7 cellular contexts compared by ENCODE assay signal in genomic region chr1:220528049-220528678, GRCh38. TPM values are rescaled to one million over a fixed set of nuclear protein-coding genes. Genes with fewer than 3 reads are reported as not detected.
DNase-seq lines count a peak whose midpoint lies in the region; ATAC-seq and TF ChIP-seq lines count a peak whose summit lies in the region.

MARK1 (plus strand) TSS chr1:220528136; CDS start chr1:220528823, 687 bp downstream.

- no peak within 1 kb of the TSS for H3K27ac ChIP-seq in Karpas-422 (ENCODE audit: low read length)
- H3K27ac ChIP-seq in VCaP: peak within 1 kb of the TSS; percentile 95
- peak within 1 kb of the TSS; percentile 64 for H3K27ac ChIP-seq in upper lobe of right lung

- H3K9me3 ChIP-seq in Karpas-422 (ENCODE audit: low read length) (no peaks in the 10 kb centered on the region), mononuclear cell (ENCODE audit: low read depth, low read length) (no peaks in the 10 kb centered on the region), upper lobe of right lung (no peaks in the 10 kb centered on the region)

- peak within 1 kb of the TSS; percentile 72 for H3K9ac ChIP-seq in Karpas-422 (ENCODE audit: low read length)

- H3K27me3 ChIP-seq in GM06990 (replicated peaks; ENCODE audit: control insufficient read depth, insufficient read depth, low read length) (peaks cover 2% of the 10 kb centered on the region; the same call in 1 of the 2 replicates), Karpas-422 (ENCODE audit: low read length) (no peaks in the 10 kb centered on the region), mononuclear cell (ENCODE audit: insufficient read depth, low read length) (peaks cover 82% of the 10 kb centered on the region), upper lobe of right lung (peaks cover 53% of the 10 kb centered on the region)

- H3K4me3 ChIP-seq in GM06990 (replicated peaks; ENCODE audit: low read depth, low read length) (peak within 1 kb of the TSS; percentile 83), Karpas-422 (ENCODE audit: low read length) (peak within 1 kb of the TSS; percentile 77), mononuclear cell (ENCODE audit: low read length) (peak within 1 kb of the TSS; percentile 22), upper lobe of right lung (peak within 1 kb of the TSS; percentile 61)

- H3K4me2 ChIP-seq in Karpas-422 (ENCODE audit: low read depth, low read length, poor library complexity, severe bottlenecking): peak within 1 kb of the TSS; percentile 81

- H3K9me2 ChIP-seq in Karpas-422 (replicated peaks; ENCODE audit: insufficient read depth, low read length): no peaks in the 10 kb centered on the region

- H2AFZ ChIP-seq in Karpas-422 (ENCODE audit: low read length): peak within 1 kb of the TSS; percentile 96

- ATAC-seq in GM21529 (IDR thresholded peaks at IDR 0.05; ENCODE audit: unreplicated experiment) (peak; percentile 64), esophagus mucosa (peak; percentile 88), upper lobe of right lung (peak; percentile 82)

- H3K4me1 ChIP-seq in Karpas-422 (ENCODE audit: low read length) (peaks cover 18% of the 10 kb centered on the region), mononuclear cell (ENCODE audit: insufficient read depth, low read length) (peaks cover 8% of the 10 kb centered on the region), upper lobe of right lung (no peaks in the 10 kb centered on the region)

- H3K79me2 ChIP-seq in Karpas-422 (ENCODE audit: low read length): no peaks in the 10 kb centered on the region

- no peaks in the 10 kb centered on the region for H3K36me3 ChIP-seq in GM06990 (ENCODE audit: control insufficient read depth, insufficient read depth, low read length)
- no peaks in the 10 kb centered on the region for H3K36me3 ChIP-seq in Karpas-422 (ENCODE audit: insufficient read depth, low read length)
- H3K36me3 ChIP-seq in upper lobe of right lung: no peaks in the 10 kb centered on the region

- peak; percentile 43 for DNase-seq in GM06990 (ENCODE audit: extremely low read depth, insufficient read length)
- peak; percentile 64 for DNase-seq in Karpas-422
- peak; percentile 68 for DNase-seq in upper lobe of right lung

- TF ChIP-seq CTCF in GM06990 (IDR thresholded peaks at IDR 0.05; ENCODE audit: insufficient read depth, low read length, poor library complexity, severe bottlenecking) (no peak), VCaP (conservative IDR thresholded peaks at IDR 0.05) (no peak), upper lobe of right lung (IDR thresholded peaks at IDR 0.05) (no peak)

- intact Hi-C loops in upper lobe of right lung (cut with DNase I): no loop called here

- no peaks in the 10 kb centered on the region for H4K20me1 ChIP-seq in Karpas-422 (ENCODE audit: insufficient read depth, low read depth, low read length)

RNA-seq across cellular contexts. Expression of gene MARK1, which starts in this region (rescaled TPM):
- 0.90 and 1.3 TPM in 2 replicates for total RNA-seq in Karpas-422 (2014; rRNA removed; shearing (Covaris generic); ENCODE audit: low replicate concordance)
- total RNA-seq in esophagus mucosa (6.1 TPM), mononuclear cell (under 0.01 TPM), upper lobe of right lung (2.3 TPM)

Comparison
In these comparisons a context has a peak if more than half of its experiments do, and no peak if none do; other contexts are left out.
1. H3K4me3 ChIP-seq: peak in every context shown above with its lines; median percentile 83 in GM06990; 77 in Karpas-422; 61 in upper lobe of right lung; 22 in mononuclear cell.